In genomic region chr18:78828131-78828530, GRCh38 we compare ENCODE assay signal across 5 cellular contexts.
"Had no signal": no experiment of that assay in that cellular context is flagged by ENCODE, and none has a peak within 500 bp of the region (broad histone marks: within the 10 kb centered on the region; RNA-seq: fewer than 3 reads in every experiment).

No MANE protein-coding gene starts in this region.

- H3K4me2 ChIP-seq: GM23338 had no signal

- DNase-seq: HFFc6, KBM-7 had no signal

- H3K27ac ChIP-seq: HL-60 had no signal

- ATAC-seq: HepG2 had no signal

- H2AFZ ChIP-seq: GM23338 had no signal

- H3K4me3 ChIP-seq: GM23338 had no signal
